In the genomic region with DNA sequence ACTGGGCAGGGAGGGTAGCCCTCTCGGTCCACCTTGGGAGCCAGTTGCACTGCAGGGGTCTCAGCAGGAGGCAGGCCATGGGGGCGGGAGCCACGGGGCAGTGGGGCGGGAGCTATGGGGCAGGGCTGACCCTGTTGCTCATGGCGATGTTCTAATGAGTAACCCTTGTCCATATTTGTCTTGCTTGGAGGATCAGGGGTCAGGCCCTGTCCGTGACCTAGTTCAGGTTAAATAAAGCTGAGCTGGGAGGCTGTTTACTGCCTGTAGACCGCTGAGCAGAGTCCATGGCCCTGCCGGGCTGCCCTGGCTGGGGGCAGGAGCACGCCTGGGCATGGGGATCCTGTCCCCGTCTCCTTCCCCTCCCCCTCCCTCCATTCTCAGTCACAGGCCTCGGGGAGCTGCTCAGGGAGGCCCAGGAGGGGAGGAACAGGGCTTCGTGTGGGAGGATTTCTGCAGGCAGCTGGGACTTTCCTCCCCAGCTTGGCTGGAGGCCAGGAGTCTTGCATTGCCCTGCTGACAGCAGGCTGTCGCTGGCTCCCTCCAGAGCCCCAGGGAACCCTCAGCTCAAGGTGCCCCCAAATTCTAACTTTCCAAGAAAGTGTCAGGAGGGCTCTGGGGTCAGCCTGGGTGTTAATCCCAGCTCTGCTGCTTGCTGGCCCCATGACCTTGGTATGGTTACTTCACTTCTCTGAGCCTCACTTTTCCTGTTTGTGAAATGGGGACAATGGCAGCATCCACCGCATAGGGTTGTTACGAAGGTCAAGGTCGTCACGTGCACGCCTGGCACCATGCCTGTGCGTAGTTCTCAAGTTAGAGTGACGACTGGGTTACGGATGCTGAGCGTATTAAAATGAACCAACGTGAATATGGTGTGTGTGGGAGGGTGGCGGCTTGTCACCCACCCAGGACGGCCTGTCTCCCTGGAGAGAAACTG, we compare ENCODE assay signal across 8 cellular contexts. TPM values are rescaled to one million over a fixed set of nuclear protein-coding genes. Genes with fewer than 3 reads are reported as not detected.
A peak's percentile ranks its signal among the peaks of the same experiment; 100 is the strongest.
DNase-seq lines count a peak whose midpoint lies in the region; FAIRE-seq and TF ChIP-seq lines count a peak whose summit lies in the region.

No MANE protein-coding gene starts in this region.

- H3K27me3 Mint-ChIP-seq in astrocyte (ENCODE audit: low read depth, unreplicated experiment) = no peaks in the 10 kb centered on the region

- H3K9me3 ChIP-seq in BLaER1 (no peaks in the 10 kb centered on the region), astrocyte (ENCODE audit: insufficient read depth, low read depth, low read length) (no peaks in the 10 kb centered on the region), testis (no peaks in the 10 kb centered on the region)

- H3K36me3 ChIP-seq in BLaER1 (peaks cover 44% of the 10 kb centered on the region), KMS-11 (ENCODE audit: insufficient read depth) (no peaks in the 10 kb centered on the region), astrocyte (ENCODE audit: insufficient read depth, low read length) (no peaks in the 10 kb centered on the region), testis (ENCODE audit: low read depth, missing control alignments) (no peaks in the 10 kb centered on the region)

- WGBS in testis, 2 donors = 33 to 51% methylated on average over 22 to 25 of the region's 25 CpGs

- H3K4me2 ChIP-seq in BLaER1 (peak overlapping the region; percentile 2; the same call in 1 of the 2 replicates), KMS-11 (peak overlapping the region; percentile 57), astrocyte (ENCODE audit: low read length) (peak overlapping the region; percentile 47)

- no peak overlapping the region for H3K9ac ChIP-seq in BLaER1
- peak overlapping the region; percentile 44; the same call in 1 of the 2 replicates for H3K9ac ChIP-seq in KMS-11
- no peak overlapping the region for H3K9ac ChIP-seq in astrocyte (ENCODE audit: low read length)

- H3K4me1 Mint-ChIP-seq in astrocyte (ENCODE audit: low read depth, unreplicated experiment) = peaks cover 10% of the 10 kb centered on the region

- H3K27ac ChIP-seq in BLaER1 (peak overlapping the region; percentile 16), KMS-11 (peak overlapping the region; percentile 67), astrocyte (ENCODE audit: low read depth, low read length) (no peak overlapping the region), layer of hippocampus (ENCODE audit: low read depth, low read length) (peak overlapping the region; percentile 18), testis (peak overlapping the region; percentile 84 to 89)

- H3K27me3 ChIP-seq in BLaER1 = no peaks in the 10 kb centered on the region
- no peaks in the 10 kb centered on the region for H3K27me3 ChIP-seq in KMS-11 (ENCODE audit: insufficient read depth, low read depth)
- no peaks in the 10 kb centered on the region for H3K27me3 ChIP-seq in astrocyte (ENCODE audit: insufficient read depth, low read length)
- H3K27me3 ChIP-seq in layer of hippocampus (ENCODE audit: control insufficient read depth, insufficient read depth, low read length) = no peaks in the 10 kb centered on the region
- H3K27me3 ChIP-seq in testis = no peaks in the 10 kb centered on the region

- no peak for DNase-seq in astrocyte (ENCODE audit: low read depth)
- peak; percentile 95 for DNase-seq in testis
- no peak for DNase-seq in activated CD8-positive, alpha-beta memory T cell treated with anti-CD3 and anti-CD28 coated beads, Interleukin-2, amount 50 U/mL, for 4 hours
- DNase-seq in H4 (ENCODE audit: low spot score) = no peak
- no peak for DNase-seq in NK-92 treated with Interleukin-12 subunit alpha and Interleukin-12 subunit beta, amount 100 ng/mL, for 24 hours (lab: John Stamatoyannopoulos, UW)

- H3K4me3 ChIP-seq in BLaER1 (no peak overlapping the region), KMS-11 (IDR thresholded peaks at IDR 0.05; ENCODE audit: insufficient read depth, low read depth, low read length) (no peak overlapping the region), astrocyte (ENCODE audit: insufficient read depth, low read depth, low read length) (no peak overlapping the region), testis (no peak overlapping the region)

- no peak for TF ChIP-seq POLR2A in testis (IDR thresholded peaks at IDR 0.05)

- peaks cover 6% of the 10 kb centered on the region for H3K36me3 Mint-ChIP-seq in astrocyte (ENCODE audit: low read depth, unreplicated experiment)

- FAIRE-seq in astrocyte (lab: Jason Lieb, UNC) = no peak

- H3K4me1 ChIP-seq in BLaER1 (peaks cover 53% of the 10 kb centered on the region), KMS-11 (ENCODE audit: low read depth, poor library complexity, severe bottlenecking) (peaks cover 21% of the 10 kb centered on the region), astrocyte (ENCODE audit: insufficient read depth, low read length) (peaks cover 7% of the 10 kb centered on the region), testis (peaks cover 44% of the 10 kb centered on the region)

- H3K79me2 ChIP-seq in KMS-11 (ENCODE audit: insufficient read depth, low read depth) (no peaks in the 10 kb centered on the region), astrocyte (ENCODE audit: insufficient read depth, low read length) (no peaks in the 10 kb centered on the region)

- H3K27ac Mint-ChIP-seq in astrocyte (ENCODE audit: unreplicated experiment) = peak overlapping the region; percentile 69

- H2AFZ ChIP-seq in KMS-11 (ENCODE audit: low read depth) (no peak overlapping the region), astrocyte (ENCODE audit: low read depth, low read length) (no peak overlapping the region)

- H3K4me3 Mint-ChIP-seq in astrocyte (ENCODE audit: unreplicated experiment) = peak overlapping the region; percentile 66

- TF ChIP-seq CTCF in KMS-11 (conservative IDR thresholded peaks at IDR 0.05; ENCODE audit: low read depth, low read length) (no peak), astrocyte (IDR thresholded peaks at IDR 0.05; ENCODE audit: insufficient read depth, low read depth, low read length) (no peak), testis (IDR thresholded peaks at IDR 0.05) (no peak)

- intact Hi-C loops in testis (cut with DNase I; ENCODE audit: low total_unique reads) = no loop called here

- H4K20me1 ChIP-seq in BLaER1 (no peaks in the 10 kb centered on the region), KMS-11 (ENCODE audit: insufficient read depth) (no peaks in the 10 kb centered on the region), astrocyte (ENCODE audit: insufficient read depth, low read length) (peaks cover 14% of the 10 kb centered on the region)

- no peaks in the 10 kb centered on the region for H3K9me3 Mint-ChIP-seq in astrocyte (ENCODE audit: unreplicated experiment)

RNA-seq across cellular contexts. Expression of a gene that starts 6.1 kb away (rescaled TPM):
- 0.11 and 0.29 TPM in 2 replicates for total RNA-seq in astrocyte
- total RNA-seq in testis = 10 to 100 TPM; 31.7 to 41.9 TPM
- polyA plus RNA-seq in testis (ENCODE audit: insufficient read depth, low read depth, low replicate concordance) = 15.3 TPM
- not detected in 2 replicates for total RNA-seq in H4 (2014; rRNA removed; shearing (Covaris generic))

RNA-seq across cellular contexts. Expression of a gene that starts 12.1 kb away (rescaled TPM):
- total RNA-seq in astrocyte = 12.3 and 13.9 TPM in 2 replicates
- 10 to 100 TPM; 58.4 to 71.4 TPM for total RNA-seq in testis
- polyA plus RNA-seq in testis (ENCODE audit: insufficient read depth, low read depth, low replicate concordance) = 16.9 TPM
- 10.1 and 10.5 TPM in 2 replicates for total RNA-seq in H4 (2014; rRNA removed; shearing (Covaris generic))

RNA-seq across cellular contexts. Expression of a gene that starts 25.2 kb away (rescaled TPM):
- 26.6 and 43.8 TPM in 2 replicates for total RNA-seq in astrocyte
- 1,000 to 10,000 TPM; 1,211 to 2,317 TPM for total RNA-seq in testis
- polyA plus RNA-seq in testis (ENCODE audit: insufficient read depth, low read depth, low replicate concordance) = 828 TPM
- 0.74 and 12.0 TPM in 2 replicates for total RNA-seq in H4 (2014; rRNA removed; shearing (Covaris generic))

RNA-seq across cellular contexts. Expression of a gene that starts 26.4 kb away (rescaled TPM):
- total RNA-seq in astrocyte (5.9 and 6.0 TPM in 2 replicates), testis (1 to 10 TPM; 1.2 to 2.0 TPM)
- polyA plus RNA-seq in testis (ENCODE audit: insufficient read depth, low read depth, low replicate concordance) = 1.1 TPM
- total RNA-seq in H4 (2014; rRNA removed; shearing (Covaris generic)) = 1.2 and 1.4 TPM in 2 replicates

RNA-seq across cellular contexts. Expression of a gene that starts 51.9 kb away (rescaled TPM):
- total RNA-seq in astrocyte = 202 TPM in 2 replicates
- 100 to 1,000 TPM; 307 to 325 TPM for total RNA-seq in testis
- 315 TPM for polyA plus RNA-seq in testis (ENCODE audit: insufficient read depth, low read depth, low replicate concordance)
- 77.5 and 84.5 TPM in 2 replicates for total RNA-seq in H4 (2014; rRNA removed; shearing (Covaris generic))

Comparison
In these comparisons a context has a peak if more than half of its experiments do, and no peak if none do; other contexts are left out.
1. H3K4me2 ChIP-seq: peak in every context shown above with its lines; median percentile 57 in KMS-11; 47 in astrocyte; 2 in BLaER1.
2. RNA of a gene that starts 6.1 kb away (total RNA-seq): 31.7 to 41.9 TPM in testis; 0.11 to 0.29 TPM in astrocyte and not detected in H4; every median in the first group is over 10 times any median in the second.
3. RNA of a gene that starts 25.2 kb away (total RNA-seq): 1,211 to 2,317 TPM in testis; 26.6 to 43.8 TPM in astrocyte and 0.74 to 12.0 TPM in H4; every median in the first group is over 10 times any median in the second.